ENCODE assay signal across 8 cellular contexts in genomic region chr2:176001903-176002683, GRCh38. TPM values are rescaled to one million over a fixed set of nuclear protein-coding genes. Genes with fewer than 3 reads are reported as not detected.
DNase-seq lines count a peak whose midpoint lies in the region; ATAC-seq and TF ChIP-seq lines count a peak whose summit lies in the region.

TSS of gene LNPK (minus strand) at chr2:176002267. CDS start at chr2:175995584, 6,683 bp downstream.

- TF ChIP-seq RAD21 in SK-N-SH (IDR thresholded peaks at IDR 0.05; ENCODE audit: low read length), result no peak

- no peaks in the 10 kb centered on the region for H3F3A ChIP-seq in SK-N-SH (replicated peaks; ENCODE audit: insufficient read depth)

- intact Hi-C loops in testis (cut with DNase I; ENCODE audit: low total_unique reads), result no loop called here

- no peaks in the 10 kb centered on the region for H4K20me1 ChIP-seq in SK-N-SH (ENCODE audit: insufficient read depth)

- H3K4me2 ChIP-seq in SK-N-SH, result peak within 1 kb of the TSS; percentile 85

- H3K9me3 ChIP-seq in SK-N-SH (no peaks in the 10 kb centered on the region), testis (no peaks in the 10 kb centered on the region)

- H3K4me1 ChIP-seq in SK-N-SH (ENCODE audit: control insufficient read depth in 1 of 2, insufficient read depth in 2 of 2, low read depth in 1 of 2, low read length in 1 of 2), result peaks cover 4 to 8% of the 10 kb centered on the region in 2 experiments; a peak in 3 of 4 replicates
- H3K4me1 ChIP-seq in testis, result no peaks in the 10 kb centered on the region

- no peaks in the 10 kb centered on the region for H3K9me2 ChIP-seq in SK-N-SH

- ATAC-seq in HG02571 (IDR thresholded peaks at IDR 0.05; ENCODE audit: unreplicated experiment) (peak; percentile 93), omental fat pad (ENCODE audit: low FRiP score) (peak; percentile 94)

- H3K4me3 ChIP-seq in SK-N-SH (ENCODE audit: low read depth in 2 of 2, low read length in 1 of 2), result peak within 1 kb of the TSS; percentile 77 to 91
- peak within 1 kb of the TSS; percentile 83 to 92 for H3K4me3 ChIP-seq in testis

- POLR2A ChIA-PET in SK-N-SH (lab: Yijun Ruan, JAX), result interaction anchor here (0.8 to 1.5 kb wide), 6 partner anchors 9 to 315 kb away, joined by 3 to 5 read pairs (median 3); no protein-coding TSS in a partner anchor

- H3K27me3 ChIP-seq in SK-N-SH (ENCODE audit: insufficient read depth) (no peaks in the 10 kb centered on the region), testis (no peaks in the 10 kb centered on the region)

- H3K79me2 ChIP-seq in SK-N-SH (ENCODE audit: insufficient read depth), result peaks cover 38% of the 10 kb centered on the region

- peak in 1 of 2 experiments; percentile 34; a peak in 1 of 4 replicates for TF ChIP-seq EP300 in SK-N-SH (IDR thresholded peaks at IDR 0.05; ENCODE audit: borderline replicate concordance in 1 of 2, low read depth in 1 of 2, low read length in 1 of 2)

- TF ChIP-seq POLR2A in testis (IDR thresholded peaks at IDR 0.05), result no peak

- H2AFZ ChIP-seq in SK-N-SH (ENCODE audit: low read depth), result peak within 1 kb of the TSS; percentile 97

- no peak for TF ChIP-seq CTCF in SK-N-SH (IDR thresholded peaks at IDR 0.05)
- no peak for TF ChIP-seq CTCF in omental fat pad (IDR thresholded peaks at IDR 0.05)
- TF ChIP-seq CTCF in testis (IDR thresholded peaks at IDR 0.05), result no peak

- DNase-seq in GM04504 (ENCODE audit: low read depth) (peak; percentile 73), NCI-H1048 (lab: John Stamatoyannopoulos, UW) (peak; percentile 73), SK-N-SH (peak; percentile 97), globus pallidus (ENCODE audit: low spot score) (peak; percentile 92), omental fat pad (ENCODE audit: low spot score) (peak; percentile 71), testis (peak; percentile 94)
- peak; percentile 93 for DNase-seq in activated naive CD4-positive, alpha-beta T cell treated with anti-CD3 and anti-CD28 coated beads, Interleukin-2, amount 50 U/mL, for 16 hours

- CTCF ChIA-PET in SK-N-SH (lab: Yijun Ruan, JAX), result interaction anchor here (0.5 to 3.2 kb wide), 10 partner anchors 11 to 1230 kb away, joined by 3 to 32 read pairs (median 3); no protein-coding TSS in a partner anchor

- H3K36me3 ChIP-seq in SK-N-SH (replicated peaks in 1 of 2; ENCODE audit: control insufficient read depth in 1 of 2, insufficient read depth in 2 of 2, low read length in 1 of 2) (no peaks in the 10 kb centered on the region), testis (ENCODE audit: low read depth, missing control alignments) (no peaks in the 10 kb centered on the region)

- H3K9ac ChIP-seq in SK-N-SH, result peak within 1 kb of the TSS; percentile 68

- H3K27ac ChIP-seq in SK-N-SH (ENCODE audit: low read depth in 2 of 2, low read length in 1 of 2), result peak within 1 kb of the TSS; percentile 58 to 91; a peak in 3 of 4 replicates
- peak within 1 kb of the TSS; percentile 42 to 85 for H3K27ac ChIP-seq in testis

- WGBS in SK-N-SH (ENCODE audit: low lambda C conversion rate), result 4% methylated on average over 30 of the region's 57 CpGs
- 1 to 2% methylated on average over 20 to 56 of the region's 57 CpGs for WGBS in testis, 2 donors

TF ChIP-seq in SK-N-SH, 30 proteins besides CTCF, POLR2A, EP300 and RAD21 (continues in another document):
- TF ChIP-seq RFX5 (IDR thresholded peaks at IDR 0.05; ENCODE audit: low read length), result no peak; the same call in 1 of the 2 replicates
- TF ChIP-seq SMC3 (IDR thresholded peaks at IDR 0.05; ENCODE audit: low read depth, low read length), result no peak
- TF ChIP-seq YY1 (IDR thresholded peaks at IDR 0.05; ENCODE audit: low read depth), result peak; percentile 73
- TF ChIP-seq FOXJ3 (CRISPR knock-in tag; IDR thresholded peaks at IDR 0.05), result no peak
- TF ChIP-seq NFIC (IDR thresholded peaks at IDR 0.05; ENCODE audit: borderline replicate concordance), result 0 out of 2 replicates have a peak, but pooled peaks have one; percentile 34
- TF ChIP-seq RCOR1 (IDR thresholded peaks at IDR 0.05; ENCODE audit: low read length), result no peak
- TF ChIP-seq ELF1 (IDR thresholded peaks at IDR 0.05), result no peak; the same call in 1 of the 2 replicates
- TF ChIP-seq TAF1 (IDR thresholded peaks at IDR 0.05; ENCODE audit: borderline replicate concordance, low read depth, low read length), result peak; percentile 88
- 0 out of 2 replicates have a peak, but pooled peaks have one; percentile 13 for TF ChIP-seq TCF12 (IDR thresholded peaks at IDR 0.05)
- TF ChIP-seq POLR2AphosphoS5 (IDR thresholded peaks at IDR 0.05; ENCODE audit: low read depth, low read length), result peak; percentile 84
- TF ChIP-seq FOSL2 (IDR thresholded peaks at IDR 0.05; ENCODE audit: borderline replicate concordance, low read depth), result no peak
- TF ChIP-seq NRF1 (IDR thresholded peaks at IDR 0.05; ENCODE audit: low read depth, low read length), result peak; percentile 51; the same call in 1 of the 2 replicates
- no peak for TF ChIP-seq IRF3 (IDR thresholded peaks at IDR 0.05; ENCODE audit: low read depth, low read length)
- TF ChIP-seq MXI1 (IDR thresholded peaks at IDR 0.05; ENCODE audit: low read depth, low read length), result peak; percentile 63; the same call in 1 of the 2 replicates
- TF ChIP-seq ZBTB33 (IDR thresholded peaks at IDR 0.05; ENCODE audit: borderline replicate concordance, low read depth), result 0 out of 2 replicates have a peak, but pooled peaks have one; percentile 17
- TF ChIP-seq GATA2 (CRISPR knock-in tag; IDR thresholded peaks at IDR 0.05), result peak; percentile 76
- no peak for TF ChIP-seq TEAD4 (IDR thresholded peaks at IDR 0.05; ENCODE audit: borderline replicate concordance, insufficient read depth)
- peak; percentile 14; the same call in 1 of the 2 replicates for TF ChIP-seq PBX3 (IDR thresholded peaks at IDR 0.05)
- TF ChIP-seq REST (IDR thresholded peaks at IDR 0.05; ENCODE audit: low read depth, low read length), result no peak

RNA-seq across cellular contexts. Expression of gene LNPK, which starts in this region (rescaled TPM):
- polyA plus RNA-seq in SK-N-SH (2012; rRNA removed) (5.0 and 6.4 TPM in 2 replicates), testis (ENCODE audit: insufficient read depth, low read depth, low replicate concordance) (45.2 TPM)
- polyA plus RNA-seq in SK-N-SH (2012; cell fraction: cytosol; rRNA removed), result 6.3 and 7.1 TPM in 2 replicates
- polyA plus RNA-seq in SK-N-SH (2012; cell fraction: nucleus; rRNA removed), result 2.0 and 5.1 TPM in 2 replicates
- total RNA-seq in omental fat pad (10 to 100 TPM; 13.8 to 37.4 (median 22.2) TPM), testis (10 to 100 TPM; 19.5 to 23.8 TPM)

Comparison
In these comparisons a context has a peak if more than half of its experiments do, and no peak if none do; other contexts are left out.
1. Peak in every context shown above with its lines: DNase-seq, ATAC-seq, H3K4me3 ChIP-seq and H3K27ac ChIP-seq.